In the genomic region with DNA sequence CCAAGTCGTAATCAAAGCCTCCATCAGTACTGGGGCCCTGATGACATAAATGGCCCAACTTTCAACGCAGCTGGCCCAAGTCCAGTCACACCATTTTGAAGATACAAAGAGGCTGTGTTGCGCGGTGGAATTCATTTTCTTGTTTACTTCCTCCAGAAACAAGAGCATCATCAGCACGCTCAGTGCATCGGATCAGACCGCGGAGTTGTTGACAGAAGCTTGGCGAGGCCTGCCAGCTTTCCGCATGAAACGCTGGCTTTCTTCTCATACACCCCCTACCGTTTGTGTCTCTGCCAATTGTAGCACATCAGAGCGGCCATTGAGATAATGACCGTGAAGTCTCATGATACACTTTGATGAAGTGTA, we compare ENCODE assay signal across 11 cellular contexts.
DNase-seq lines count a peak whose midpoint lies in the region; ATAC-seq and TF ChIP-seq lines count a peak whose summit lies in the region.
"Had no signal": no experiment of that assay in that cellular context is flagged by ENCODE, and none has a peak within 500 bp of the region (broad histone marks: within the 10 kb centered on the region; RNA-seq: fewer than 3 reads in every experiment).

No MANE protein-coding gene starts in this region.

- H3K36me3 ChIP-seq in SJCRH30 (no peaks in the 10 kb centered on the region), heart left ventricle (no peaks in the 10 kb centered on the region)

- TF ChIP-seq CTCF in heart left ventricle (IDR thresholded peaks at IDR 0.05), result peak in 4 of 12 donors; percentile 8 to 30 (median 22)

- TF ChIP-seq POLR2A in heart left ventricle (IDR thresholded peaks at IDR 0.05), result no peak

- H3K9me3 ChIP-seq in SJCRH30 (replicated peaks) (no peaks in the 10 kb centered on the region), heart left ventricle (no peaks in the 10 kb centered on the region)

- intact Hi-C loops in heart left ventricle (cut with DNase I), result loop anchor here in 3 of 10 donors (10.0 kb wide), 1 partner anchor 132 kb away; no protein-coding TSS in a partner anchor

- H3K27me3 ChIP-seq in SJCRH30 (no peaks in the 10 kb centered on the region), heart left ventricle (peaks cover 0 to 33% (median 2%) of the 10 kb centered on the region in 9 donors)

- H3K4me1 ChIP-seq in SJCRH30 (peaks cover 63% of the 10 kb centered on the region), heart left ventricle (peaks cover 0 to 21% (median 4%) of the 10 kb centered on the region in 12 donors)

- DNase-seq in NCI-H1048 (lab: John Stamatoyannopoulos, UW) (peak; percentile 41), SJCRH30 (peak; percentile 97 to 99), heart left ventricle (peak; percentile 58 to 85 (median 76)), putamen (ENCODE audit: low spot score) (peak; percentile 98), SW 1271 (lab: John Stamatoyannopoulos, UW) (no peak), T-helper 1 cell (no peak)

- 38 to 59% (median 48%) methylated on average over 14 of the region's 14 CpGs for WGBS in heart left ventricle, 4 donors

- H3K4me3 ChIP-seq in SJCRH30 (peak overlapping the region; percentile 5), heart left ventricle (no peak overlapping the region)

- ATAC-seq in heart left ventricle, result peak; percentile 89 to 96 (median 92)
- no peak for ATAC-seq in HG03354 (IDR thresholded peaks at IDR 0.05; ENCODE audit: poor library complexity, severe bottlenecking, unreplicated experiment)
- ATAC-seq in GM21529 (IDR thresholded peaks at IDR 0.05; ENCODE audit: unreplicated experiment), result no peak
- ATAC-seq: activated T-helper 17 cell treated with anti-CD3 and anti-CD28 coated beads, Interleukin-2, amount 50 U/mL, for 72 hours; Panc1; WTC11 had no signal

- peak overlapping the region; percentile 98 for H3K27ac ChIP-seq in SJCRH30
- no peak overlapping the region for H3K27ac ChIP-seq in heart left ventricle

Comparison
In these comparisons a context has a peak if more than half of its experiments do, and no peak if none do; other contexts are left out.
1. DNase-seq: peak in NCI-H1048 (single experiment), SJCRH30 (2 of 2), heart left ventricle (5 of 5) and putamen (single experiment); none in SW 1271 (0 of 2) and T-helper 1 cell (0 of 5).
2. ATAC-seq: peak in heart left ventricle (4 of 4); none in HG03354 (single experiment) and GM21529 (single experiment).